ENCODE assay signal across 16 cellular contexts in genomic region chr1:174206148-174206826, GRCh38. TPM values are rescaled to one million over a fixed set of nuclear protein-coding genes. Genes with fewer than 3 reads are reported as not detected.
DNase-seq lines count a peak whose midpoint lies in the region; ATAC-seq and TF ChIP-seq lines count a peak whose summit lies in the region.
"Had no signal": no experiment of that assay in that cellular context is flagged by ENCODE, and none has a peak within 500 bp of the region (broad histone marks: within the 10 kb centered on the region; RNA-seq: fewer than 3 reads in every experiment).

No MANE protein-coding gene starts in this region.

- peaks cover 15% of the 10 kb centered on the region for H3K9me3 Mint-ChIP-seq in activated B cell treated with CpG ODN at 0.5 μM for 24 hours
- no peaks in the 10 kb centered on the region for H3K9me3 Mint-ChIP-seq in natural killer cell

- DNase-seq in activated CD4-positive, CD25-positive, alpha-beta regulatory T cell (lab: John Stamatoyannopoulos, UW) = no peak
- DNase-seq in HL-60 (ENCODE audit: low read depth in 1 of 2, low spot score in 1 of 2) (peak; percentile 38 to 73), activated B cell treated with CpG ODN at 0.5 μM for 24 hours (no peak), natural killer cell (no peak), hepatic stellate cell (ENCODE audit: low spot score) (no peak), left colon (no peak), inferior parietal cortex (ENCODE audit: extremely low spot score) (no peak)
- DNase-seq: 8988T; activated CD4-positive, alpha-beta T cell treated with anti-CD3 and anti-CD28 coated beads for 4 hours; dermis blood vessel endothelial cell; DMS153; naive B cell; NCI-H1436 treated with DMSO at 0.1 percent for 48 hours; SK-N-SH; spleen had no signal

- no peak overlapping the region for H3K4me3 ChIP-seq in HL-60 (replicated peaks; ENCODE audit: insufficient read depth, low read length)

- CTCF ChIA-PET in activated B cell treated with CpG ODN at 0.5 μM for 24 hours (lab: Charles Lee) = interaction anchor here (1.3 to 4.2 kb wide), 2 partner anchors 12 to 362 kb away, joined by 5 to 14 read pairs; no protein-coding TSS in a partner anchor

- H3K36me3 Mint-ChIP-seq in activated B cell treated with CpG ODN at 0.5 μM for 24 hours (ENCODE audit: low read depth) (peaks cover 31% of the 10 kb centered on the region), natural killer cell (no peaks in the 10 kb centered on the region)

- intact Hi-C loops in activated B cell treated with CpG ODN at 0.5 μM for 24 hours (cut with micrococcal nuclease) (loop anchor here (2.0 kb wide), 1 partner anchor 47 kb away; the partner anchor contains the start of gene RABGAP1L), natural killer cell (cut with micrococcal nuclease) (loop anchor here (5.0 kb wide), 1 partner anchor 49 kb away; the partner anchor contains the start of gene RABGAP1L), left colon (cut with DNase I, micrococcal nuclease) (no loop called here)

- TF ChIP-seq CTCF in HL-60 (IDR thresholded peaks at IDR 0.05; ENCODE audit: insufficient read depth, low read length) (no peak), activated B cell treated with CpG ODN at 0.5 μM for 24 hours (IDR thresholded peaks at IDR 0.05) (no peak), natural killer cell (IDR thresholded peaks at IDR 0.05) (no peak)

- H3K27me3 ChIP-seq in HL-60 (ENCODE audit: insufficient read depth, poor library complexity, severe bottlenecking) = no peaks in the 10 kb centered on the region
- H3K27me3 ChIP-seq: spleen had no signal

- peak overlapping the region; percentile 11 for H3K27ac ChIP-seq in HL-60 (replicated peaks)
- H3K27ac ChIP-seq: spleen had no signal

- peak; percentile 64 to 67 for ATAC-seq in activated CD4-positive, CD25-positive, alpha-beta regulatory T cell treated with anti-CD3 and anti-CD28 coated beads, Interleukin-2, amount 50 U/mL, for 24 hours
- peak; percentile 42 for ATAC-seq in activated B cell treated with CpG ODN at 0.5 μM for 24 hours (ENCODE audit: low read depth)
- ATAC-seq in natural killer cell = peak; percentile 55 to 76 (median 76)
- ATAC-seq in left colon = no peak

- H3K27me3 Mint-ChIP-seq in activated B cell treated with CpG ODN at 0.5 μM for 24 hours = no peaks in the 10 kb centered on the region
- no peaks in the 10 kb centered on the region for H3K27me3 Mint-ChIP-seq in natural killer cell (ENCODE audit: low read depth in 2 of 2)
- H3K27me3 Mint-ChIP-seq: naive B cell had no signal

- H3K27ac Mint-ChIP-seq in activated B cell treated with CpG ODN at 0.5 μM for 24 hours = peak overlapping the region; percentile 61
- H3K27ac Mint-ChIP-seq in natural killer cell = peak overlapping the region; percentile 49 to 61

- H3K4me3 Mint-ChIP-seq in activated B cell treated with CpG ODN at 0.5 μM for 24 hours (peak overlapping the region; percentile 19), natural killer cell (peak overlapping the region; percentile 65)

- H3K4me1 Mint-ChIP-seq in activated B cell treated with CpG ODN at 0.5 μM for 24 hours = peaks cover 60% of the 10 kb centered on the region
- H3K4me1 Mint-ChIP-seq in natural killer cell = peaks cover 60 to 74% of the 10 kb centered on the region in 2 donors

- POLR2A ChIA-PET in activated B cell treated with CpG ODN at 0.5 μM for 24 hours (lab: Charles Lee) = interaction anchor here (0.6 to 1.6 kb wide), 4 partner anchors 47 to 1763 kb away, joined by 3 to 6 read pairs (median 3); partner anchors contain the start of genes RABGAP1L and ZBTB37

RNA-seq across cellular contexts. Expression of gene RABGAP1L, which starts 47.0 kb away (rescaled TPM):
- total RNA-seq in activated B cell treated with CpG ODN at 0.5 μM for 24 hours (103 and 126 TPM in 2 replicates), natural killer cell (100 to 1,000 TPM; 145 to 168 (median 153) TPM), left colon (10 to 100 TPM; 67.8 to 70.4 TPM)

Comparison
In these comparisons a context has a peak if more than half of its experiments do, and no peak if none do; other contexts are left out.
1. DNase-seq: peak in HL-60 (2 of 2); none in activated CD4-positive, CD25-positive, alpha-beta regulatory T cell (0 of 4), activated B cell treated with CpG ODN at 0.5 μM for 24 hours (single experiment), natural killer cell (single experiment), hepatic stellate cell (single experiment), left colon (0 of 2) and inferior parietal cortex (single experiment).
2. intact Hi-C loops: an anchor here in activated B cell treated with CpG ODN at 0.5 μM for 24 hours (2.0 kb wide) and natural killer cell (5.0 kb wide); none called in left colon.